In genomic region chr7:128863433-128863989, GRCh38 we compare ENCODE assay signal across 8 cellular contexts. TPM values are rescaled to one million over a fixed set of nuclear protein-coding genes. Genes with fewer than 3 reads are reported as not detected.
A peak's percentile ranks its signal among the peaks of the same experiment; 100 is the strongest.
DNase-seq lines count a peak whose midpoint lies in the region; ATAC-seq, FAIRE-seq and TF ChIP-seq lines count a peak whose summit lies in the region.

No MANE protein-coding gene starts in this region.

- peaks cover 11% of the 10 kb centered on the region for H3K79me2 ChIP-seq in HepG2 (ENCODE audit: insufficient read depth, low read length)

- H3K9ac ChIP-seq in HepG2 (ENCODE audit: insufficient read depth, low read depth, low read length): peak overlapping the region; percentile 76

- no peak for TF ChIP-seq RAD21 in HepG2 (CRISPR knock-in tag; IDR thresholded peaks at IDR 0.05)

- H3K36me3 ChIP-seq in HepG2 (replicated peaks in 1 of 2; ENCODE audit: control insufficient read depth in 1 of 2, insufficient read depth in 2 of 2, low read length in 2 of 2): peaks cover 0 to 5% of the 10 kb centered on the region in 2 experiments; a peak in 2 of 5 replicates

- no peak for FAIRE-seq in HepG2 (lab: Jason Lieb, UNC)

- no peaks in the 10 kb centered on the region; the same call in 1 of the 2 replicates for H4K20me1 ChIP-seq in HepG2 (ENCODE audit: insufficient read depth, low read length)

- intact Hi-C loops in HepG2 (cut with micrococcal nuclease; ENCODE audit: unreplicated experiment): loop anchor here (1.0 to 10.0 kb wide), 2 partner anchors 17 to 79 kb away; no protein-coding TSS in a partner anchor

- peaks cover 0 to 9% of the 10 kb centered on the region in 2 experiments; a peak in 4 of 5 replicates for H3K27me3 ChIP-seq in HepG2 (ENCODE audit: control insufficient read depth in 1 of 2, insufficient read depth in 2 of 2, low read length in 2 of 2)

- CTCF ChIA-PET in HepG2 (lab: Yijun Ruan, JAX; ENCODE audit: low intra/inter-chr PET ratio, low total read pairs): no interaction called here

- H3K9me3 ChIP-seq in HepG2 (ENCODE audit: low read length): no peaks in the 10 kb centered on the region

- peak; percentile 39 for ATAC-seq in GM21786 (IDR thresholded peaks at IDR 0.05; ENCODE audit: unreplicated experiment)
- ATAC-seq in HepG2: peak; percentile 85

- peak overlapping the region; percentile 39 for H3K27ac ChIP-seq in HepG2 (ENCODE audit: extremely low read length, insufficient read depth, low read length)

- peak overlapping the region; percentile 59 for H2AFZ ChIP-seq in HepG2 (ENCODE audit: low read length)

- POLR2A ChIA-PET in HepG2 (lab: Yijun Ruan, JAX): interaction anchor here (0.8 to 2.5 kb wide), 6 partner anchors 10 to 191 kb away, joined by 3 to 12 read pairs (median 4); partner anchors contain the start of gene CALU

- TF ChIP-seq CTCF in HepG2 (CRISPR knock-in tag; IDR thresholded peaks at IDR 0.05): peak; percentile 62

- BruUV-seq in HepG2 (replicated peaks; lab: Mats Ljungman, UMichigan): no TSS peak

- peak overlapping the region; percentile 92 for H3K4me2 ChIP-seq in HepG2 (ENCODE audit: low read depth, low read length)

- peaks cover 29% of the 10 kb centered on the region for H3K4me1 ChIP-seq in HepG2 (ENCODE audit: insufficient read depth, low read length)

- TF ChIP-seq POLR2A in HepG2 (IDR thresholded peaks at IDR 0.05; ENCODE audit: insufficient read depth in 1 of 2, low read depth in 2 of 2, low read length in 2 of 2): no peak

- H3K4me3 ChIP-seq in HepG2 (replicated peaks in 1 of 3; ENCODE audit: insufficient read depth in 1 of 3, low read depth in 2 of 3, low read length in 3 of 3): peak overlapping the region; percentile 72 to 91 (median 81)

- TF ChIP-seq EP300 in HepG2 (IDR thresholded peaks at IDR 0.05; ENCODE audit: low read depth in 2 of 2, low read length in 2 of 2): no peak
- TF ChIP-seq EP300 in HepG2 (CRISPR knock-in tag; IDR thresholded peaks at IDR 0.05; ENCODE audit: borderline replicate concordance): no peak

- in situ Hi-C loops in G401 (cut with HindIII; ENCODE audit: low sequenced_read_pairs): no loop called here
- in situ Hi-C loops in HepG2 (cut with HindIII; ENCODE audit: extremely low pct_ligation_motif_present, low pct_unique_long_range_greater_than_20kb): no loop called here

- 0% methylated on average over 3 of the region's 6 CpGs for WGBS in HepG2 (ENCODE audit: low lambda C conversion rate)

- DNase-seq in G401 (ENCODE audit: low spot score) (peak; percentile 68), LoVo (ENCODE audit: low spot score) (peak; percentile 84), T follicular helper cell (ENCODE audit: low read depth) (peak; percentile 28), HepG2 (ENCODE audit: low spot score) (peak; percentile 65)
- peak; percentile 40 for DNase-seq in central memory CD4-positive, alpha-beta T cell
- DNase-seq in stimulated activated CD8-positive, alpha-beta memory T cell treated with anti-CD3 and anti-CD28 coated beads, Interleukin-15, amount 100 ng/mL, for 48 hours (ENCODE audit: low read depth in 2 of 2): peak; percentile 24 to 27
- DNase-seq in activated CD4-positive, CD25-positive, alpha-beta regulatory T cell treated with anti-CD3 and anti-CD28 coated beads, Interleukin-2, amount 50 U/mL, for 72 hours: no peak

RNA-seq across cellular contexts. Expression of gene ATP6V1F, which starts 0.9 kb away (rescaled TPM):
- total RNA-seq in G401 (2014; rRNA removed; shearing (Covaris generic)): 221 and 246 TPM in 2 replicates
- total RNA-seq in HepG2 (2016; rRNA removed; fragmentation: Illumina TruSeq; extraction: Trizol): 87.2 and 107 TPM in 2 replicates
- 91.7 and 127 TPM in 2 replicates for total RNA-seq in HepG2 (2016; cell fraction: cytosol; rRNA removed; fragmentation: Illumina TruSeq; extraction: Trizol; ENCODE audit: low read depth)
- 86.6 and 128 TPM in 2 replicates for total RNA-seq in HepG2 (2016; cell fraction: insoluble cytoplasmic fraction; rRNA removed; fragmentation: Illumina TruSeq; extraction: Trizol)
- 87.9 and 101 TPM in 2 replicates for total RNA-seq in HepG2 (2016; cell fraction: membrane; rRNA removed; fragmentation: Illumina TruSeq; extraction: Trizol)
- total RNA-seq in HepG2 (2016; cell fraction: nucleus; rRNA removed; fragmentation: Illumina TruSeq; extraction: Trizol): 29.8 and 31.5 TPM in 2 replicates
- polyA plus RNA-seq in HepG2 (2011; rRNA removed): 132 and 144 TPM in 2 replicates
- 149 and 216 TPM in 2 replicates for polyA plus RNA-seq in HepG2 (2011; cell fraction: cytosol; rRNA removed)
- 54.3 and 63.6 TPM in 2 replicates for polyA plus RNA-seq in HepG2 (2011; cell fraction: nucleus; rRNA removed)
- polyA plus RNA-seq in HepG2 (2012): 127 and 131 TPM in 2 replicates
- 134 and 154 TPM in 2 replicates for polyA plus RNA-seq in HepG2 (2016; cell fraction: cytosol; fragmentation: Illumina TruSeq; extraction: Trizol; ENCODE audit: low read depth)
- 186 and 188 TPM in 2 replicates for polyA plus RNA-seq in HepG2 (2016; cell fraction: insoluble cytoplasmic fraction; fragmentation: Illumina TruSeq; extraction: Trizol; ENCODE audit: low read depth)
- 130 and 137 TPM in 2 replicates for polyA plus RNA-seq in HepG2 (2016; cell fraction: membrane; fragmentation: Illumina TruSeq; extraction: Trizol; ENCODE audit: low read depth)
- 74.2 and 75.8 TPM in 2 replicates for polyA plus RNA-seq in HepG2 (2016; cell fraction: nucleus; fragmentation: Illumina TruSeq; extraction: Trizol; ENCODE audit: insufficient read depth, low read depth)
- 39.4 and 64.2 TPM in 2 replicates for polyA minus RNA-seq in HepG2 (2011; rRNA and poly(A)+ RNA removed; ENCODE audit: low replicate concordance)
- 18.0 and 20.1 TPM in 2 replicates for polyA minus RNA-seq in HepG2 (2011; cell fraction: cytosol; rRNA and poly(A)+ RNA removed)
- 9.9 and 10.6 TPM in 2 replicates for polyA minus RNA-seq in HepG2 (2011; cell fraction: nucleus; rRNA and poly(A)+ RNA removed)

RNA-seq across cellular contexts. Expression of gene FLNC, which starts 33.3 kb away (rescaled TPM):
- total RNA-seq in G401 (2014; rRNA removed; shearing (Covaris generic)): 211 and 231 TPM in 2 replicates
- total RNA-seq in HepG2 (2016; rRNA removed; fragmentation: Illumina TruSeq; extraction: Trizol): 0.01 and 0.02 TPM in 2 replicates
- not detected in 2 replicates for total RNA-seq in HepG2 (2016; cell fraction: cytosol; rRNA removed; fragmentation: Illumina TruSeq; extraction: Trizol; ENCODE audit: low read depth)
- total RNA-seq in HepG2 (2016; cell fraction: insoluble cytoplasmic fraction; rRNA removed; fragmentation: Illumina TruSeq; extraction: Trizol): under 0.01 TPM in 1 of 2 replicates, not detected in the other
- not detected in 2 replicates for total RNA-seq in HepG2 (2016; cell fraction: membrane; rRNA removed; fragmentation: Illumina TruSeq; extraction: Trizol)
- total RNA-seq in HepG2 (2016; cell fraction: nucleus; rRNA removed; fragmentation: Illumina TruSeq; extraction: Trizol): 0.06 TPM in 1 of 2 replicates, not detected in the other
- 0.01 TPM in 1 of 2 replicates, not detected in the other for polyA plus RNA-seq in HepG2 (2011; rRNA removed)
- 0.01 TPM in 2 replicates for polyA plus RNA-seq in HepG2 (2011; cell fraction: cytosol; rRNA removed)
- polyA plus RNA-seq in HepG2 (2011; cell fraction: nucleus; rRNA removed): 0.02 and 0.05 TPM in 2 replicates
- 0.01 TPM in 1 of 2 replicates, not detected in the other for polyA plus RNA-seq in HepG2 (2012)
- polyA plus RNA-seq in HepG2 (2016; cell fraction: cytosol; fragmentation: Illumina TruSeq; extraction: Trizol; ENCODE audit: low read depth): not detected in 2 replicates
- not detected in 2 replicates for polyA plus RNA-seq in HepG2 (2016; cell fraction: insoluble cytoplasmic fraction; fragmentation: Illumina TruSeq; extraction: Trizol; ENCODE audit: low read depth)
- not detected in 2 replicates for polyA plus RNA-seq in HepG2 (2016; cell fraction: membrane; fragmentation: Illumina TruSeq; extraction: Trizol; ENCODE audit: low read depth)
- not detected in 2 replicates for polyA plus RNA-seq in HepG2 (2016; cell fraction: nucleus; fragmentation: Illumina TruSeq; extraction: Trizol; ENCODE audit: insufficient read depth, low read depth)
- polyA minus RNA-seq in HepG2 (2011; rRNA and poly(A)+ RNA removed; ENCODE audit: low replicate concordance): 0.16 and 0.19 TPM in 2 replicates
- 0.09 and 0.10 TPM in 2 replicates for polyA minus RNA-seq in HepG2 (2011; cell fraction: cytosol; rRNA and poly(A)+ RNA removed)
- under 0.01 TPM in 1 of 2 replicates, not detected in the other for polyA minus RNA-seq in HepG2 (2011; cell fraction: nucleus; rRNA and poly(A)+ RNA removed)

RNA-seq across cellular contexts. Expression of gene KCP, which starts 47.0 kb away (rescaled TPM):
- 2.8 and 4.7 TPM in 2 replicates for total RNA-seq in G401 (2014; rRNA removed; shearing (Covaris generic))
- total RNA-seq in HepG2 (2016; rRNA removed; fragmentation: Illumina TruSeq; extraction: Trizol): 0.22 and 1.0 TPM in 2 replicates
- total RNA-seq in HepG2 (2016; cell fraction: cytosol; rRNA removed; fragmentation: Illumina TruSeq; extraction: Trizol; ENCODE audit: low read depth): 0.26 and 0.51 TPM in 2 replicates
- 0.37 and 1.2 TPM in 2 replicates for total RNA-seq in HepG2 (2016; cell fraction: insoluble cytoplasmic fraction; rRNA removed; fragmentation: Illumina TruSeq; extraction: Trizol)
- total RNA-seq in HepG2 (2016; cell fraction: membrane; rRNA removed; fragmentation: Illumina TruSeq; extraction: Trizol): 0.28 and 0.48 TPM in 2 replicates
- 1.3 and 2.0 TPM in 2 replicates for total RNA-seq in HepG2 (2016; cell fraction: nucleus; rRNA removed; fragmentation: Illumina TruSeq; extraction: Trizol)
- 0.37 and 0.46 TPM in 2 replicates for polyA plus RNA-seq in HepG2 (2011; rRNA removed)
- 0.12 and 0.31 TPM in 2 replicates for polyA plus RNA-seq in HepG2 (2011; cell fraction: cytosol; rRNA removed)
- 6.6 and 8.0 TPM in 2 replicates for polyA plus RNA-seq in HepG2 (2011; cell fraction: nucleus; rRNA removed)
- polyA plus RNA-seq in HepG2 (2012): 0.28 TPM in 2 replicates
- 0.09 and 0.12 TPM in 2 replicates for polyA plus RNA-seq in HepG2 (2016; cell fraction: cytosol; fragmentation: Illumina TruSeq; extraction: Trizol; ENCODE audit: low read depth)
- polyA plus RNA-seq in HepG2 (2016; cell fraction: insoluble cytoplasmic fraction; fragmentation: Illumina TruSeq; extraction: Trizol; ENCODE audit: low read depth): 0.17 and 0.24 TPM in 2 replicates
- 0.20 and 0.23 TPM in 2 replicates for polyA plus RNA-seq in HepG2 (2016; cell fraction: membrane; fragmentation: Illumina TruSeq; extraction: Trizol; ENCODE audit: low read depth)
- polyA plus RNA-seq in HepG2 (2016; cell fraction: nucleus; fragmentation: Illumina TruSeq; extraction: Trizol; ENCODE audit: insufficient read depth, low read depth): 2.1 and 3.1 TPM in 2 replicates
- polyA minus RNA-seq in HepG2 (2011; rRNA and poly(A)+ RNA removed; ENCODE audit: low replicate concordance): 0.07 and 0.58 TPM in 2 replicates
- not detected in 2 replicates for polyA minus RNA-seq in HepG2 (2011; cell fraction: cytosol; rRNA and poly(A)+ RNA removed)
- polyA minus RNA-seq in HepG2 (2011; cell fraction: nucleus; rRNA and poly(A)+ RNA removed): 1.1 and 1.4 TPM in 2 replicates

Comparison
In these comparisons a context has a peak if more than half of its experiments do, and no peak if none do; other contexts are left out.
1. RNA of gene FLNC, which starts 33.3 kb away (total RNA-seq): 211 to 231 TPM in G401; under 0.01 to 0.06 TPM in HepG2; every median in the first group is over 100 times any median in the second.